8 cellular contexts compared by ENCODE assay signal in genomic region chr4:86043755-86044592, GRCh38.
DNase-seq lines count a peak whose midpoint lies in the region; FAIRE-seq and TF ChIP-seq lines count a peak whose summit lies in the region.

No MANE protein-coding gene starts in this region.

- no peak for TF ChIP-seq EP300 in neural cell (conservative IDR thresholded peaks at IDR 0.05; ENCODE audit: poor library complexity, severe bottlenecking)

- TF ChIP-seq RAD21 in neural cell (conservative IDR thresholded peaks at IDR 0.05): peak; percentile 72

- no peaks in the 10 kb centered on the region for H3F3A ChIP-seq in neural cell (ENCODE audit: insufficient read depth, low read length, poor library complexity, severe bottlenecking)

- no peaks in the 10 kb centered on the region for H3K9me2 ChIP-seq in neural cell (ENCODE audit: insufficient read depth, low read length)

- TF ChIP-seq CTCF in epithelial cell of esophagus (IDR thresholded peaks at IDR 0.05; ENCODE audit: insufficient read depth, low read depth, low read length, missing control alignments): peak; percentile 62
- TF ChIP-seq CTCF in neural cell (IDR thresholded peaks at IDR 0.05; ENCODE audit: poor library complexity, severe bottlenecking): peak; percentile 74

- DNase-seq in COLO829 (ENCODE audit: low spot score): peak; percentile 18
- DNase-seq in GM19239 (ENCODE audit: insufficient read length, low spot score): peak; percentile 1
- DNase-seq in KBM-7: peak; percentile 68
- DNase-seq in RPMI8226: peak; percentile 71
- peak; percentile 51 for DNase-seq in epithelial cell of esophagus (ENCODE audit: low read depth)
- DNase-seq in DMS153 (lab: John Stamatoyannopoulos, UW): no peak
- DNase-seq in activated naive CD4-positive, alpha-beta T cell (lab: John Stamatoyannopoulos, UW): no peak

- no peaks in the 10 kb centered on the region for H4K20me1 ChIP-seq in neural cell (ENCODE audit: insufficient read depth)

- in situ Hi-C loops in KBM-7 (cut with MboI; ENCODE audit: low pct_unique_long_range_greater_than_20kb, low sequenced_read_pairs): no loop called here

- H2AFZ ChIP-seq in neural cell (ENCODE audit: low read depth, low read length): no peak overlapping the region

- no peak overlapping the region for H3K4me2 ChIP-seq in neural cell (ENCODE audit: low read length)

- no peak overlapping the region for H3K27ac ChIP-seq in neural cell (ENCODE audit: low read length)

- H3K79me2 ChIP-seq in neural cell (replicated peaks; ENCODE audit: insufficient read depth, low read length): no peaks in the 10 kb centered on the region

- H3K36me3 ChIP-seq in neural cell (ENCODE audit: insufficient read depth, low read length): peaks cover 3% of the 10 kb centered on the region

- H3K4me3 ChIP-seq in epithelial cell of esophagus (ENCODE audit: low read length) (no peak overlapping the region), neural cell (ENCODE audit: low read length) (no peak overlapping the region)

- FAIRE-seq in GM19239 (lab: Jason Lieb, UNC): peak; percentile 26

- H3K9ac ChIP-seq in neural cell (ENCODE audit: low read length): no peak overlapping the region

- H3K27me3 ChIP-seq in neural cell (ENCODE audit: insufficient read depth, low read depth, low read length): no peaks in the 10 kb centered on the region

- no peaks in the 10 kb centered on the region for H3K9me3 ChIP-seq in neural cell (ENCODE audit: low read length)

TF ChIP-seq in neural cell, 6 proteins besides CTCF, POLR2A, EP300 and RAD21:
- TF ChIP-seq SMC3 (conservative IDR thresholded peaks at IDR 0.05; ENCODE audit: poor library complexity) (peak; percentile 75), EZH2 (IDR thresholded peaks at IDR 0.05; ENCODE audit: borderline replicate concordance, insufficient read depth, low read length, poor library complexity, severe bottlenecking) (no peak), POLR2AphosphoS5 (IDR thresholded peaks at IDR 0.05) (no peak), MXI1 (conservative IDR thresholded peaks at IDR 0.05; ENCODE audit: poor library complexity, severe bottlenecking) (no peak)
TF ChIP-seq in neural cell: peak in this region for 1.

Comparison
In these comparisons a context has a peak if more than half of its experiments do, and no peak if none do; other contexts are left out.
1. DNase-seq: peak in COLO829 (single experiment), GM19239 (single experiment), KBM-7 (single experiment), RPMI8226 (single experiment) and epithelial cell of esophagus (single experiment); none in DMS153 (single experiment) and activated naive CD4-positive, alpha-beta T cell (0 of 4).